20 cellular contexts compared by ENCODE assay signal in the genomic region with DNA sequence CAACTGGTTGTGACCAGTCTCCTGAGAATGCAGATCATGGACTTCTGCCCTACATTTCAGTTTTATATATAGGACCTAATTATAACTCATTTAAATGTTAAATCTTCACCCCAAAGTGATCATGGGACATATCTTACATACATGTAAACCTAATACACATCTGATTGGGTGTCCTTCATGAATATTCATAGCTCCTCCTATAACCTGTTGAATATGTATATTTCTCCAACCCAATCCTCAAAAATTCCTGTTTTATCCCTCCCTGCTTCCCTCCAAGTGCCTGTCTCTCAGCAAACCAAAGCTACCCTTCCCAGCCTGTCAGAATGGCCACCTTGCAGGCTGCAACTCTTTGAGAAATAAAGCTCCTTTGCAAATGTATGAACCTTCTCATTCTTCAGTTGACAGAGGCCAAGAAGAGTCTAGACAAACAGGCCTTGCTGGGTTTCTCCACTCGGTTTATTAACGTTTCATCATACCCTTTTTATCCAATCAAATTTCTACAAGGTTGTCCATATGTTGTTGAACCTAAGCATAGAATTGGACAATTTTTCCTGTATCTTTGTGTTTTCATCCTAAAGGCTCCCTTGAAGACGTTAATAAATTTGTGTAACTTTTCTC.
DNase-seq lines count a peak whose midpoint lies in the region; ATAC-seq and TF ChIP-seq lines count a peak whose summit lies in the region.
"Had no signal": no experiment of that assay in that cellular context is flagged by ENCODE, and none has a peak within 500 bp of the region (broad histone marks: within the 10 kb centered on the region; RNA-seq: fewer than 3 reads in every experiment).

No MANE protein-coding gene starts in this region.

- peak overlapping the region; percentile 11 for H3K4me3 Mint-ChIP-seq in glutamatergic neuron (ENCODE audit: unreplicated experiment)
- H3K4me3 Mint-ChIP-seq: activated naive CD4-positive, alpha-beta T cell treated with anti-CD3 and anti-CD28 coated beads, Interleukin-2, amount 50 U/mL, for 24 hours had no signal

- H3K4me3 ChIP-seq in BLaER1 (no peak overlapping the region), DND-41 (ENCODE audit: low read depth in 1 of 2, low read length in 2 of 2) (no peak overlapping the region), RWPE2 (ENCODE audit: severe bottlenecking) (no peak overlapping the region), hepatocyte (no peak overlapping the region)
- H3K4me3 ChIP-seq: thoracic aorta had no signal

- WGBS in hepatocyte (ENCODE audit: low lambda C conversion rate, missing lambda C conversion rate) = 84% methylated on average over 3 of the region's 3 CpGs

- peaks cover 3% of the 10 kb centered on the region for H3K4me1 Mint-ChIP-seq in glutamatergic neuron (ENCODE audit: low read depth, unreplicated experiment)

- H3K27me3 ChIP-seq in BLaER1 (no peaks in the 10 kb centered on the region), DND-41 (ENCODE audit: insufficient read depth, low read length, poor library complexity) (no peaks in the 10 kb centered on the region), RWPE2 (ENCODE audit: insufficient read depth, poor library complexity, severe bottlenecking) (no peaks in the 10 kb centered on the region), hepatocyte (no peaks in the 10 kb centered on the region)

- no peaks in the 10 kb centered on the region for H3K27me3 Mint-ChIP-seq in glutamatergic neuron (ENCODE audit: unreplicated experiment)
- H3K27me3 Mint-ChIP-seq: activated naive CD4-positive, alpha-beta T cell treated with anti-CD3 and anti-CD28 coated beads, Interleukin-2, amount 50 U/mL, for 24 hours had no signal

- H3K4me2 ChIP-seq in BLaER1 (peak overlapping the region; percentile 85), DND-41 (ENCODE audit: insufficient read depth, low read length) (no peak overlapping the region), hepatocyte (no peak overlapping the region)

- peak overlapping the region; percentile 95; the same call in 1 of the 2 replicates for H3K27ac ChIP-seq in BLaER1
- H3K27ac ChIP-seq in DND-41 (ENCODE audit: low read length) = peak overlapping the region; percentile 76
- H3K27ac ChIP-seq in RWPE2 (ENCODE audit: poor library complexity, severe bottlenecking) = peak overlapping the region; percentile 80
- H3K27ac ChIP-seq in hepatocyte = no peak overlapping the region
- H3K27ac ChIP-seq: epithelial cell of prostate, thoracic aorta had no signal

- peaks cover 1% of the 10 kb centered on the region for H3K9me3 Mint-ChIP-seq in glutamatergic neuron (ENCODE audit: unreplicated experiment)
- H3K9me3 Mint-ChIP-seq: activated naive CD4-positive, alpha-beta T cell treated with anti-CD3 and anti-CD28 coated beads, Interleukin-2, amount 50 U/mL, for 24 hours had no signal

- H2AFZ ChIP-seq in DND-41 (ENCODE audit: low read depth, low read length) (no peak overlapping the region), hepatocyte (no peak overlapping the region)

- no peak overlapping the region for H3K27ac Mint-ChIP-seq in glutamatergic neuron (ENCODE audit: unreplicated experiment)

- ATAC-seq in DND-41 (ENCODE audit: insufficient read depth, low read depth) (no peak), RWPE2 (ENCODE audit: low read depth) (no peak), GM18861 (IDR thresholded peaks at IDR 0.05; ENCODE audit: unreplicated experiment) (no peak), HG03097 (IDR thresholded peaks at IDR 0.05; ENCODE audit: low FRiP score, unreplicated experiment) (no peak)
- ATAC-seq: left colon had no signal

- H4K20me1 ChIP-seq in BLaER1 (peaks cover 9% of the 10 kb centered on the region), DND-41 (ENCODE audit: insufficient read depth, low read length) (peaks cover 4% of the 10 kb centered on the region; the same call in 1 of the 2 replicates), hepatocyte (ENCODE audit: insufficient read depth, poor library complexity, severe bottlenecking) (no peaks in the 10 kb centered on the region)

- TF ChIP-seq CTCF in DND-41 (IDR thresholded peaks at IDR 0.05; ENCODE audit: borderline replicate concordance, extremely low read depth, low read length, poor library complexity, severe bottlenecking) (no peak), RWPE2 (IDR thresholded peaks at IDR 0.05; ENCODE audit: poor library complexity, severe bottlenecking) (no peak), glutamatergic neuron (IDR thresholded peaks at IDR 0.05; ENCODE audit: partially characterized antibody, unreplicated experiment) (no peak), hepatocyte (IDR thresholded peaks at IDR 0.05; ENCODE audit: poor library complexity) (no peak)

- DNase-seq in DND-41 (no peak), RWPE2 (ENCODE audit: low spot score) (no peak), glutamatergic neuron (no peak), NCI-H524 treated with DMSO at 0.1 percent for 48 hours (lab: John Stamatoyannopoulos, UW) (no peak), hepatocyte (ENCODE audit: low spot score) (no peak)
- DNase-seq: activated CD8-positive, alpha-beta memory T cell treated with anti-CD3 and anti-CD28 coated beads, Interleukin-2, amount 50 U/mL, for 4 hours; AML-193; dermis blood vessel endothelial cell; IMR-90; left colon; midbrain; NCI-H2029 treated with DMSO at 0.1 percent for 48 hours; NCI-H446 treated with DMSO at 0.1 percent for 48 hours; nucleus accumbens had no signal

- H3K9me3 ChIP-seq in BLaER1 = peaks cover 8% of the 10 kb centered on the region
- H3K9me3 ChIP-seq in DND-41 (ENCODE audit: insufficient read depth, low read length, severe bottlenecking) = no peaks in the 10 kb centered on the region
- no peaks in the 10 kb centered on the region for H3K9me3 ChIP-seq in RWPE2 (ENCODE audit: severe bottlenecking)
- H3K9me3 ChIP-seq in hepatocyte (ENCODE audit: low read depth) = no peaks in the 10 kb centered on the region
- H3K9me3 ChIP-seq: thoracic aorta had no signal

- H3K79me2 ChIP-seq in DND-41 (ENCODE audit: insufficient read depth, low read length) = peaks cover 29% of the 10 kb centered on the region
- peaks cover 6% of the 10 kb centered on the region for H3K79me2 ChIP-seq in hepatocyte

- H3K4me1 ChIP-seq in BLaER1 (peaks cover 54% of the 10 kb centered on the region), DND-41 (ENCODE audit: insufficient read depth, low read length) (peaks cover 69% of the 10 kb centered on the region), RWPE2 (ENCODE audit: insufficient read depth, poor library complexity, severe bottlenecking) (peaks cover 15% of the 10 kb centered on the region), hepatocyte (ENCODE audit: insufficient read depth) (peaks cover 9% of the 10 kb centered on the region)

- H3K9ac ChIP-seq in BLaER1 = no peak overlapping the region; the same call in 1 of the 2 replicates
- no peak overlapping the region for H3K9ac ChIP-seq in DND-41 (ENCODE audit: low read depth, low read length)

- H3K36me3 ChIP-seq in BLaER1 (peaks cover 6% of the 10 kb centered on the region), DND-41 (ENCODE audit: insufficient read depth, low read length) (peaks cover 11% of the 10 kb centered on the region), RWPE2 (ENCODE audit: low read depth) (peaks cover 12% of the 10 kb centered on the region), hepatocyte (replicated peaks; ENCODE audit: insufficient read depth, low read depth) (no peaks in the 10 kb centered on the region)
- H3K36me3 ChIP-seq: thoracic aorta had no signal

- H3K9me2 ChIP-seq in hepatocyte (replicated peaks; ENCODE audit: insufficient read depth) = no peaks in the 10 kb centered on the region

- H3K36me3 Mint-ChIP-seq in glutamatergic neuron (ENCODE audit: unreplicated experiment) = no peaks in the 10 kb centered on the region
- H3K36me3 Mint-ChIP-seq: activated naive CD4-positive, alpha-beta T cell treated with anti-CD3 and anti-CD28 coated beads, Interleukin-2, amount 50 U/mL, for 24 hours had no signal
